In genomic region chr20:32706486-32706885, GRCh38 we compare ENCODE assay signal across 23 cellular contexts. TPM values are rescaled to one million over a fixed set of nuclear protein-coding genes. Genes with fewer than 3 reads are reported as not detected.
"Had no signal": no experiment of that assay in that cellular context is flagged by ENCODE, and none has a peak within 500 bp of the region (broad histone marks: within the 10 kb centered on the region; RNA-seq: fewer than 3 reads in every experiment).

No MANE protein-coding gene starts in this region.

- H3K4me1 Mint-ChIP-seq: activated T-helper 17 cell treated with anti-CD3 and anti-CD28 coated beads, Interleukin-2, amount 50 U/mL, for 72 hours had no signal

- H3K4me3 Mint-ChIP-seq: activated T-cell treated with anti-CD3 and anti-CD28 coated beads, Interleukin-2, amount 50 U/mL, for 4 hours; activated T-helper 17 cell treated with anti-CD3 and anti-CD28 coated beads, Interleukin-2, amount 50 U/mL, for 72 hours; neural crest cell; stimulated activated naive CD8-positive, alpha-beta T cell treated with anti-CD3 and anti-CD28 coated beads, Interleukin-15, Interleukin-2, amounts not matched to agents 100 ng/mL and 50 ng/mL, for 24 hours; T-cell; T-helper 2 cell treated with Interferon-gamma antibody and Interleukin-4, amounts not matched to agents 5 μg/mL and 100 μg/mL, for 36 hours; type B pancreatic cell had no signal

- H3K27me3 Mint-ChIP-seq: activated T-helper 17 cell treated with anti-CD3 and anti-CD28 coated beads, Interleukin-2, amount 50 U/mL, for 72 hours; stimulated activated naive CD8-positive, alpha-beta T cell treated with anti-CD3 and anti-CD28 coated beads, Interleukin-15, Interleukin-2, amounts not matched to agents 100 ng/mL and 50 ng/mL, for 24 hours; T-cell; type B pancreatic cell had no signal

- DNase-seq: activated CD4-positive, alpha-beta T cell treated with anti-CD3 and anti-CD28 coated beads for 48 hours; activated CD4-positive, alpha-beta T cell treated with anti-CD3 and anti-CD28 coated beads, Interleukin-2, amount 50 U/mL, for 48 hours; activated CD8-positive, alpha-beta memory T cell treated with anti-CD3 and anti-CD28 coated beads, Interleukin-2, amount 50 U/mL, for 4 hours; activated gamma-delta T cell treated with Interleukin-2 at 50 U/mL for 16 hours; activated naive CD4-positive, alpha-beta T cell treated with anti-CD3 and anti-CD28 coated beads, Interleukin-2, amount 50 U/mL, for 16 hours; activated T-cell treated with anti-CD3 and anti-CD28 coated beads, Interleukin-2, amount 50 U/mL, for 4 hours; central memory CD4-positive, alpha-beta T cell; left ventricle myocardium inferior; nucleus accumbens; spleen; T-cell; uterus had no signal

- H3K27ac Mint-ChIP-seq: activated T-helper 17 cell treated with anti-CD3 and anti-CD28 coated beads, Interleukin-2, amount 50 U/mL, for 72 hours; stimulated activated naive CD8-positive, alpha-beta T cell treated with anti-CD3 and anti-CD28 coated beads, Interleukin-15, Interleukin-2, amounts not matched to agents 100 ng/mL and 50 ng/mL, for 24 hours; T-cell; T-helper 2 cell treated with Interferon-gamma antibody and Interleukin-4, amounts not matched to agents 5 μg/mL and 100 μg/mL, for 36 hours; type B pancreatic cell had no signal

- ATAC-seq: activated T-cell treated with anti-CD3 and anti-CD28 coated beads, Interleukin-2, amount 50 U/mL, for 4 hours; activated T-helper 17 cell treated with anti-CD3 and anti-CD28 coated beads, Interleukin-2, amount 50 U/mL, for 72 hours; T-cell had no signal

- H3K9me3 Mint-ChIP-seq: activated T-cell treated with anti-CD3 and anti-CD28 coated beads, Interleukin-2, amount 50 U/mL, for 4 hours; activated T-helper 17 cell treated with anti-CD3 and anti-CD28 coated beads, Interleukin-2, amount 50 U/mL, for 72 hours; neural crest cell; stimulated activated naive CD8-positive, alpha-beta T cell treated with anti-CD3 and anti-CD28 coated beads, Interleukin-15, Interleukin-2, amounts not matched to agents 100 ng/mL and 50 ng/mL, for 24 hours; T-cell; T-helper 2 cell treated with Interferon-gamma antibody and Interleukin-4, amounts not matched to agents 5 μg/mL and 100 μg/mL, for 36 hours; type B pancreatic cell had no signal

RNA-seq across cellular contexts. Expression of gene C20orf203, which starts 32.7 kb away (rescaled TPM):
- total RNA-seq: activated CD8-positive, alpha-beta memory T cell treated with anti-CD3 and anti-CD28 coated beads for 36 hours; activated T-cell treated with anti-CD3 and anti-CD28 coated beads, Interleukin-2, amount 50 U/mL, for 4 hours; epithelial cell of proximal tubule; left ventricle myocardium inferior; lung microvascular endothelial cell; mucosa of gallbladder; pulmonary artery endothelial cell; right atrium auricular region had no signal
